18 cellular contexts compared by ENCODE assay signal in the genomic region with DNA sequence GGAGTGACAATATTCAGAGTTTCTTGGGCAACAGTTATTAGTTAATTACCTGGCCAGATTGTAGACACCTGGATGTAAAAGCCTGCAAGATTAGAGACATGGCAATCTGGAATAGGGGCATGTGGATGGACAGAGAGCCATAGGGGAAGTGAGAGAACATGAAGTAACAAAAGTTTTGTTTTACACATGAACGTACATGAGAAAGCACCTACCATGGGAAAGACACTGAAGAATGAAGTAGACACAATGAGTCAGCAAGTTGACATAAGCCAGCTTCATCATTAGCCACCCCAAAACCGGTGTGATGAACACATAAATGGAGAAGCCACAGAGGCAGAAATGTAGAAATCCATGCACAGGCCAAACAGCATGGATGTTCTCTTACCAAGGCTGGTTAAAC.
"Had no signal": no experiment of that assay in that cellular context is flagged by ENCODE, and none has a peak within 500 bp of the region (broad histone marks: within the 10 kb centered on the region; RNA-seq: fewer than 3 reads in every experiment).

No MANE protein-coding gene starts in this region.

- DNase-seq: cortex of kidney; dorsolateral prefrontal cortex; effector CD8-positive, alpha-beta T cell; gastrocnemius medialis; glutamatergic neuron; mesendoderm; naive B cell; occipital lobe; pancreas; right cardiac atrium; small intestine; stimulated activated CD4-positive, alpha-beta T cell treated with anti-CD3 and anti-CD28 coated beads, Interleukin-12 subunit alpha, Interleukin-12 subunit beta, amount 100 ng/mL, for 4 hours; stimulated activated naive CD4-positive, alpha-beta T cell; stomach; substantia nigra; transverse colon had no signal

- H3K36me3 ChIP-seq: esophagus muscularis mucosa, gastrocnemius medialis, pancreas, stomach, thoracic aorta, transverse colon had no signal

- FAIRE-seq: pancreas, small intestine had no signal

- H3K4me3 ChIP-seq: dorsolateral prefrontal cortex, esophagus muscularis mucosa, gastrocnemius medialis, pancreas, stomach, thoracic aorta, transverse colon had no signal

- ATAC-seq: gastrocnemius medialis, pancreas, right cardiac atrium had no signal

- H3K27me3 ChIP-seq: esophagus muscularis mucosa, gastrocnemius medialis, pancreas, stomach, transverse colon had no signal
